ENCODE assay signal across 9 cellular contexts in genomic region chr2:176931588-176932563, GRCh38.
DNase-seq lines count a peak whose midpoint lies in the region; ATAC-seq and TF ChIP-seq lines count a peak whose summit lies in the region.
"Had no signal": no experiment of that assay in that cellular context is flagged by ENCODE, and none has a peak within 500 bp of the region (broad histone marks: within the 10 kb centered on the region; RNA-seq: fewer than 3 reads in every experiment).

No MANE protein-coding gene starts in this region.

- peaks cover 0 to 2% (median 0%) of the 10 kb centered on the region in 11 donors for H3K9me3 ChIP-seq in heart right ventricle

- H3K36me3 Mint-ChIP-seq in activated naive CD4-positive, alpha-beta T cell treated with anti-CD3 and anti-CD28 coated beads for 36 hours (ENCODE audit: low read depth) = no peaks in the 10 kb centered on the region
- peaks cover 4% of the 10 kb centered on the region for H3K36me3 Mint-ChIP-seq in central memory CD8-positive, alpha-beta T cell (ENCODE audit: insufficient read depth)

- H3K4me1 ChIP-seq in heart right ventricle = peaks cover 0 to 18% (median 0%) of the 10 kb centered on the region in 9 donors

- peaks cover 8% of the 10 kb centered on the region for H3K27me3 Mint-ChIP-seq in activated naive CD4-positive, alpha-beta T cell treated with anti-CD3 and anti-CD28 coated beads for 36 hours (ENCODE audit: low read depth)
- no peaks in the 10 kb centered on the region for H3K27me3 Mint-ChIP-seq in central memory CD8-positive, alpha-beta T cell
- H3K27me3 Mint-ChIP-seq: dendritic cell treated with granulocyte-macrophage colony-stimulating factor and Interleukin-4, amounts not matched to agents 40 ng/mL and 50 ng/mL, for 4 days had no signal

- CTCF ChIA-PET in activated naive CD4-positive, alpha-beta T cell treated with anti-CD3 and anti-CD28 coated beads for 36 hours (lab: Charles Lee) = interaction anchor here (1.1 to 1.2 kb wide), 2 partner anchors 216 to 233 kb away, joined by 3 to 4 read pairs; no protein-coding TSS in a partner anchor

- peaks cover 0 to 8% (median 0%) of the 10 kb centered on the region in 7 donors for H3K27me3 ChIP-seq in heart right ventricle

- peaks cover 10% of the 10 kb centered on the region for H3K4me1 Mint-ChIP-seq in activated naive CD4-positive, alpha-beta T cell treated with anti-CD3 and anti-CD28 coated beads for 36 hours (ENCODE audit: low read depth)
- peaks cover 22% of the 10 kb centered on the region for H3K4me1 Mint-ChIP-seq in central memory CD8-positive, alpha-beta T cell

- H3K36me3 ChIP-seq in heart right ventricle = no peaks in the 10 kb centered on the region

- peak; percentile 97 for ATAC-seq in central memory CD8-positive, alpha-beta T cell (replicated peaks; ENCODE audit: extremely low read depth, poor library complexity, severe bottlenecking)
- peak; percentile 97 for ATAC-seq in stimulated activated naive CD8-positive, alpha-beta T cell treated with anti-CD3 and anti-CD28 coated beads, Interleukin-15, Interleukin-2, amounts not matched to agents 100 U/mL and 50 U/mL, for 24 hours
- no peak for ATAC-seq in heart right ventricle

- H3K4me3 Mint-ChIP-seq in activated naive CD4-positive, alpha-beta T cell treated with anti-CD3 and anti-CD28 coated beads for 36 hours = no peak overlapping the region
- H3K4me3 Mint-ChIP-seq in central memory CD8-positive, alpha-beta T cell = peak overlapping the region; percentile 56
- H3K4me3 Mint-ChIP-seq: dendritic cell treated with granulocyte-macrophage colony-stimulating factor and Interleukin-4, amounts not matched to agents 40 ng/mL and 50 ng/mL, for 4 days had no signal

- H3K27ac Mint-ChIP-seq in activated naive CD4-positive, alpha-beta T cell treated with anti-CD3 and anti-CD28 coated beads for 36 hours = no peak overlapping the region
- H3K27ac Mint-ChIP-seq in central memory CD8-positive, alpha-beta T cell (ENCODE audit: low read depth) = peak overlapping the region; percentile 67
- H3K27ac Mint-ChIP-seq: dendritic cell treated with granulocyte-macrophage colony-stimulating factor and Interleukin-4, amounts not matched to agents 40 ng/mL and 50 ng/mL, for 4 days had no signal

- peak; percentile 23 for DNase-seq in activated naive CD4-positive, alpha-beta T cell treated with anti-CD3 and anti-CD28 coated beads for 36 hours
- no peak for DNase-seq in activated naive CD4-positive, alpha-beta T cell treated with Interleukin-2 at 50 U/mL for 16 hours
- DNase-seq in H4 (ENCODE audit: low spot score) (peak; percentile 83), M059J (ENCODE audit: low read depth) (peak; percentile 66), heart right ventricle (no peak), cerebellar nuclear complex (lab: John Stamatoyannopoulos, UW) (no peak)
- peak in 1 of 2 donors; percentile 31 for DNase-seq in central memory CD8-positive, alpha-beta T cell (ENCODE audit: low spot score in 2 of 2)
- DNase-seq in stimulated activated naive CD8-positive, alpha-beta T cell treated with anti-CD3 and anti-CD28 coated beads, Interleukin-15, Interleukin-2, amounts not matched to agents 100 U/mL and 50 U/mL, for 24 hours = no peak

- no peak for TF ChIP-seq CTCF in heart right ventricle (IDR thresholded peaks at IDR 0.05)

- intact Hi-C loops in activated naive CD4-positive, alpha-beta T cell treated with anti-CD3 and anti-CD28 coated beads for 36 hours (cut with micrococcal nuclease) = loop anchor here (1.0 to 5.0 kb wide), 3 partner anchors 65 to 215 kb away; no protein-coding TSS in a partner anchor
- intact Hi-C loops in heart right ventricle (cut with DNase I) = no loop called here

- peak overlapping the region in 1 of 10 donors; percentile 16 for H3K27ac ChIP-seq in heart right ventricle

- WGBS in heart right ventricle, 2 donors = 65 to 67% methylated on average over 8 of the region's 8 CpGs

- no peak overlapping the region for H3K4me3 ChIP-seq in heart right ventricle

- H3K9me3 Mint-ChIP-seq in activated naive CD4-positive, alpha-beta T cell treated with anti-CD3 and anti-CD28 coated beads for 36 hours = no peaks in the 10 kb centered on the region
- H3K9me3 Mint-ChIP-seq in central memory CD8-positive, alpha-beta T cell = no peaks in the 10 kb centered on the region

Comparison
In these comparisons a context has a peak if more than half of its experiments do, and no peak if none do; other contexts are left out.
1. DNase-seq: peak in activated naive CD4-positive, alpha-beta T cell treated with anti-CD3 and anti-CD28 coated beads for 36 hours (single experiment), H4 (single experiment) and M059J (single experiment); none in activated naive CD4-positive, alpha-beta T cell treated with Interleukin-2 at 50 U/mL for 16 hours (single experiment), stimulated activated naive CD8-positive, alpha-beta T cell treated with anti-CD3 and anti-CD28 coated beads, Interleukin-15, Interleukin-2, amounts not matched to agents 100 U/mL and 50 U/mL, for 24 hours (single experiment), heart right ventricle (0 of 2) and cerebellar nuclear complex (0 of 2).
2. ATAC-seq: peak in central memory CD8-positive, alpha-beta T cell (single experiment) and stimulated activated naive CD8-positive, alpha-beta T cell treated with anti-CD3 and anti-CD28 coated beads, Interleukin-15, Interleukin-2, amounts not matched to agents 100 U/mL and 50 U/mL, for 24 hours (single experiment); none in heart right ventricle (0 of 8).